In the genomic region with DNA sequence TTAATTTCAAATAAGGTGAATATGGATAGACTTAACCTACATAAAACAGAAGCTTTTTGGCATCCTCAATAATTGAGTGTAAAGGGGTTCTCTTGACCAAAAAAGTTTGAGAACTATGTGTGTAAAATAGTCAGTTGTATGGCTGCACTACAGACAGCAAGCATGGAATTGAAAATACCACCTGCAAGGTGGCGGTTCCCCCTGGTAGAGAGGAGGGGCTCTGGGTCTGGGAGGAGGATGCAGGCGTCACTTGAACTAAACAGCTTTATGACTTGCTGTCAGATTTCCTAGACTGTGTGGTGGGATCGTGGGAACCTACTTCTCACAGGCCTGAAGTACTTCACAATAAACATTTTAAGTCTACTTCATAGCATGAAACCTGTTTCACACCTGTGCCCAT, we compare ENCODE assay signal across 16 cellular contexts. TPM values are rescaled to one million over a fixed set of nuclear protein-coding genes. Genes with fewer than 3 reads are reported as not detected.
DNase-seq lines count a peak whose midpoint lies in the region; ATAC-seq and TF ChIP-seq lines count a peak whose summit lies in the region.
"Had no signal": no experiment of that assay in that cellular context is flagged by ENCODE, and none has a peak within 500 bp of the region (broad histone marks: within the 10 kb centered on the region; RNA-seq: fewer than 3 reads in every experiment).

No MANE protein-coding gene starts in this region.

- peak; percentile 85 for DNase-seq in DND-41
- DNase-seq in activated B cell treated with CpG ODN at 0.5 μM for 24 hours = no peak
- peak; percentile 19 for DNase-seq in islet precursor cell
- no peak for DNase-seq in Caco-2
- no peak for DNase-seq in kidney tubule cell (ENCODE audit: low spot score)
- no peak for DNase-seq in SKM-1 (lab: John Stamatoyannopoulos, UW; ENCODE audit: unreplicated experiment)
- no peak for DNase-seq in cerebellar nuclear complex (lab: John Stamatoyannopoulos, UW)
- DNase-seq: AML-193, DMS79 treated with DMSO at 0.1 percent for 48 hours, endodermal cell, left ventricle myocardium superior, NCI-H1092 treated with DMSO at 0.1 percent for 48 hours, SHP77, T1000, testis had no signal

- H3K4me1 ChIP-seq in BLaER1 treated with 17β-estradiol and CSF1 and Interleukin-3, amounts not matched to agents 10 nM and 100 nM = peaks cover 95 to 100% (median 100%) of the 10 kb centered on the region in 10 experiments
- H3K4me1 ChIP-seq in DND-41 (ENCODE audit: insufficient read depth, low read length) (peaks cover 91% of the 10 kb centered on the region), Caco-2 (no peaks in the 10 kb centered on the region)
- H3K4me1 ChIP-seq: testis had no signal

- ATAC-seq in DND-41 (ENCODE audit: insufficient read depth, low read depth) = peak; percentile 31
- no peak for ATAC-seq in activated B cell treated with CpG ODN at 0.5 μM for 24 hours (ENCODE audit: low read depth)
- ATAC-seq: left ventricle myocardium superior had no signal

- H3K27me3 ChIP-seq in BLaER1 treated with 17β-estradiol and CSF1 and Interleukin-3, amounts not matched to agents 10 nM and 100 nM = no peaks in the 10 kb centered on the region
- H3K27me3 ChIP-seq in DND-41 (ENCODE audit: insufficient read depth, low read length, poor library complexity) (no peaks in the 10 kb centered on the region), Caco-2 (replicated peaks; ENCODE audit: control insufficient read depth, insufficient read depth, low read length) (no peaks in the 10 kb centered on the region)
- H3K27me3 ChIP-seq: testis had no signal

- BruUV-seq in Caco-2 (replicated peaks; lab: Mats Ljungman, UMichigan) = no TSS peak

- H3K4me3 Mint-ChIP-seq in activated B cell treated with CpG ODN at 0.5 μM for 24 hours (peak overlapping the region; percentile 16), Caco-2 (ENCODE audit: unreplicated experiment) (no peak overlapping the region)
- H3K4me3 Mint-ChIP-seq: endodermal cell had no signal

- H3K4me2 ChIP-seq in BLaER1 treated with 17β-estradiol and CSF1 and Interleukin-3, amounts not matched to agents 10 nM and 100 nM = peak overlapping the region; percentile 81 to 100 (median 96)
- H3K4me2 ChIP-seq in DND-41 (ENCODE audit: insufficient read depth, low read length) = peak overlapping the region; percentile 63

- H3K27me3 Mint-ChIP-seq in activated B cell treated with CpG ODN at 0.5 μM for 24 hours (no peaks in the 10 kb centered on the region), Caco-2 (ENCODE audit: insufficient read depth, unreplicated experiment) (no peaks in the 10 kb centered on the region)

- peaks cover 97% of the 10 kb centered on the region for H3K4me1 Mint-ChIP-seq in activated B cell treated with CpG ODN at 0.5 μM for 24 hours
- peaks cover 7% of the 10 kb centered on the region for H3K4me1 Mint-ChIP-seq in Caco-2 (ENCODE audit: low read depth, unreplicated experiment)

- H3K27ac Mint-ChIP-seq in activated B cell treated with CpG ODN at 0.5 μM for 24 hours (peak overlapping the region; percentile 98), Caco-2 (ENCODE audit: unreplicated experiment) (no peak overlapping the region)
- H3K27ac Mint-ChIP-seq: endodermal cell had no signal

- peaks cover 100% of the 10 kb centered on the region for H3K79me2 ChIP-seq in DND-41 (ENCODE audit: insufficient read depth, low read length)

- H4K20me1 ChIP-seq in BLaER1 treated with 17β-estradiol and CSF1 and Interleukin-3, amounts not matched to agents 10 nM and 100 nM = peaks cover 7 to 90% (median 31%) of the 10 kb centered on the region in 11 experiments; a peak in 19 of 22 replicates
- no peaks in the 10 kb centered on the region; the same call in 1 of the 2 replicates for H4K20me1 ChIP-seq in DND-41 (ENCODE audit: insufficient read depth, low read length)

- H2AFZ ChIP-seq in DND-41 (ENCODE audit: low read depth, low read length) = no peak overlapping the region

- no peaks in the 10 kb centered on the region for H3K9me3 ChIP-seq in BLaER1 treated with 17β-estradiol and CSF1 and Interleukin-3, amounts not matched to agents 10 nM and 100 nM (replicated peaks in 1 of 11)
- H3K9me3 ChIP-seq in DND-41 (ENCODE audit: insufficient read depth, low read length, severe bottlenecking) (no peaks in the 10 kb centered on the region), Caco-2 (no peaks in the 10 kb centered on the region)
- H3K9me3 ChIP-seq: testis had no signal

- TF ChIP-seq CTCF in DND-41 (IDR thresholded peaks at IDR 0.05; ENCODE audit: borderline replicate concordance, extremely low read depth, low read length, poor library complexity, severe bottlenecking) = no peak
- TF ChIP-seq CTCF in activated B cell treated with CpG ODN at 0.5 μM for 24 hours (IDR thresholded peaks at IDR 0.05) = no peak
- TF ChIP-seq CTCF in Caco-2 (IDR thresholded peaks at IDR 0.05; ENCODE audit: insufficient read depth in 1 of 2, low read depth in 1 of 2, low read length in 1 of 2, severe bottlenecking in 1 of 2, unreplicated experiment in 1 of 2) = no peak

- peaks cover 0 to 36% (median 7%) of the 10 kb centered on the region in 11 experiments; a peak in 6 of 22 replicates for H3K36me3 ChIP-seq in BLaER1 treated with 17β-estradiol and CSF1 and Interleukin-3, amounts not matched to agents 10 nM and 100 nM
- H3K36me3 ChIP-seq in DND-41 (ENCODE audit: insufficient read depth, low read length) = peaks cover 88% of the 10 kb centered on the region
- no peaks in the 10 kb centered on the region for H3K36me3 ChIP-seq in Caco-2 (ENCODE audit: control insufficient read depth, insufficient read depth, low read length)

- CTCF ChIA-PET in activated B cell treated with CpG ODN at 0.5 μM for 24 hours (lab: Charles Lee) (interaction anchor here (0.7 to 9.7 kb wide), 7 partner anchors 10 to 122 kb away, joined by 3 to 111 read pairs (median 7); no protein-coding TSS in a partner anchor), Caco-2 (lab: Charles Lee) (interaction anchor here (1.6 kb wide), 1 partner anchor 121 kb away, joined by 7 read pairs; no protein-coding TSS in a partner anchor)

- intact Hi-C loops in activated B cell treated with CpG ODN at 0.5 μM for 24 hours (cut with micrococcal nuclease) (no loop called here), Caco-2 (cut with micrococcal nuclease; ENCODE audit: unreplicated experiment) (no loop called here)

- H3K36me3 Mint-ChIP-seq in activated B cell treated with CpG ODN at 0.5 μM for 24 hours (ENCODE audit: low read depth) (peaks cover 59% of the 10 kb centered on the region), Caco-2 (ENCODE audit: insufficient read depth, unreplicated experiment) (no peaks in the 10 kb centered on the region)

- H3K9me3 Mint-ChIP-seq in activated B cell treated with CpG ODN at 0.5 μM for 24 hours = no peaks in the 10 kb centered on the region
- H3K9me3 Mint-ChIP-seq in Caco-2 (ENCODE audit: unreplicated experiment) = no peaks in the 10 kb centered on the region
- H3K9me3 Mint-ChIP-seq: endodermal cell had no signal

- H3K4me3 ChIP-seq in BLaER1 treated with 17β-estradiol and CSF1 and Interleukin-3, amounts not matched to agents 10 nM and 100 nM = peak overlapping the region in 2 of 10 experiments; percentile 18 to 45; a peak in 1 of 20 replicates
- peak overlapping the region in 1 of 2 experiments; percentile 58; a peak in 2 of 4 replicates for H3K4me3 ChIP-seq in DND-41 (ENCODE audit: low read depth in 1 of 2, low read length in 2 of 2)
- H3K4me3 ChIP-seq in Caco-2 (ENCODE audit: low read depth, low read length) = no peak overlapping the region
- H3K4me3 ChIP-seq: testis had no signal

- H3K9ac ChIP-seq in BLaER1 treated with 17β-estradiol and CSF1 and Interleukin-3, amounts not matched to agents 10 nM and 100 nM = peak overlapping the region in 3 of 11 experiments; percentile 58 to 71 (median 70); a peak in 2 of 22 replicates
- peak overlapping the region; percentile 78 for H3K9ac ChIP-seq in DND-41 (ENCODE audit: low read depth, low read length)

- peak overlapping the region in 5 of 11 experiments; percentile 72 to 82 (median 79); a peak in 9 of 22 replicates for H3K27ac ChIP-seq in BLaER1 treated with 17β-estradiol and CSF1 and Interleukin-3, amounts not matched to agents 10 nM and 100 nM
- peak overlapping the region; percentile 90 for H3K27ac ChIP-seq in DND-41 (ENCODE audit: low read length)
- H3K27ac ChIP-seq: testis had no signal

- POLR2A ChIA-PET in activated B cell treated with CpG ODN at 0.5 μM for 24 hours (lab: Charles Lee) (interaction anchor here (0.6 to 2.8 kb wide), 9 partner anchors 9 to 151 kb away, joined by 3 to 14 read pairs (median 6); no protein-coding TSS in a partner anchor), Caco-2 (lab: Charles Lee) (no interaction called here)

RNA-seq across cellular contexts. Expression of a gene that starts 6.3 kb away (rescaled TPM):
- total RNA-seq in activated B cell treated with CpG ODN at 0.5 μM for 24 hours (229 and 272 TPM in 2 replicates), Caco-2 (2022) (14.2 and 16.4 TPM in 2 replicates)

Comparison
In these comparisons a context has a peak if more than half of its experiments do, and no peak if none do; other contexts are left out.
1. DNase-seq: peak in DND-41 (single experiment) and islet precursor cell (single experiment); none in activated B cell treated with CpG ODN at 0.5 μM for 24 hours (single experiment), Caco-2 (0 of 2), kidney tubule cell (single experiment), SKM-1 (single experiment) and cerebellar nuclear complex (0 of 2).
2. RNA of a gene that starts 6.3 kb away (total RNA-seq): 229 to 272 TPM in activated B cell treated with CpG ODN at 0.5 μM for 24 hours; 14.2 to 16.4 TPM in Caco-2; every median in the first group is over 10 times any median in the second.